In genomic region chr15:42732095-42732827, GRCh38 we compare ENCODE assay signal across 24 cellular contexts. TPM values are rescaled to one million over a fixed set of nuclear protein-coding genes. Genes with fewer than 3 reads are reported as not detected.
DNase-seq lines count a peak whose midpoint lies in the region; ATAC-seq and TF ChIP-seq lines count a peak whose summit lies in the region.
"Had no signal": no experiment of that assay in that cellular context is flagged by ENCODE, and none has a peak within 500 bp of the region (broad histone marks: within the 10 kb centered on the region; RNA-seq: fewer than 3 reads in every experiment).

No MANE protein-coding gene starts in this region.

- H3K4me3 Mint-ChIP-seq in neural crest cell = peak overlapping the region; percentile 76
- H3K4me3 Mint-ChIP-seq in natural killer cell treated with Interleukin-12 subunit alpha and Interleukin-12 subunit beta and Interleukin-15 and Interleukin-18, amount 100 ng/mL, for 72 hours = no peak overlapping the region

- H3K27ac ChIP-seq in RWPE1 = peak overlapping the region; percentile 19
- H3K27ac ChIP-seq: C4-2B, GM23248, Peyer's patch, SK-N-MC had no signal

- ATAC-seq in left ventricle myocardium superior = no peak
- no peak for ATAC-seq in natural killer cell treated with Interleukin-12 subunit alpha and Interleukin-12 subunit beta and Interleukin-15 and Interleukin-18, amount 100 ng/mL, for 72 hours

- peaks cover 12% of the 10 kb centered on the region for H3K36me3 Mint-ChIP-seq in neural crest cell (ENCODE audit: low read depth)
- peaks cover 17% of the 10 kb centered on the region for H3K36me3 Mint-ChIP-seq in natural killer cell treated with Interleukin-12 subunit alpha and Interleukin-12 subunit beta and Interleukin-15 and Interleukin-18, amount 100 ng/mL, for 72 hours

- CTCF ChIA-PET in RWPE1 (lab: Yijun Ruan, JAX) = interaction anchor here (0.7 kb wide), 1 partner anchor 8 kb away, joined by 3 read pairs; no protein-coding TSS in a partner anchor

- DNase-seq in cardiac septum (ENCODE audit: low spot score) (peak; percentile 46), left ventricle myocardium superior (no peak), RWPE1 (ENCODE audit: low spot score) (no peak), neural crest cell (ENCODE audit: low read depth, low spot score) (no peak), NCI-H187 treated with DMSO at 0.1 percent for 48 hours (lab: John Stamatoyannopoulos, UW) (no peak), T-helper 2 cell (no peak)
- no peak for DNase-seq in natural killer cell treated with Interleukin-12 subunit alpha and Interleukin-12 subunit beta and Interleukin-15 and Interleukin-18, amount 100 ng/mL, for 72 hours (ENCODE audit: low spot score)
- DNase-seq: ACHN; DMS 273 treated with DMSO at 0.1 percent for 48 hours; DND-41; GM23248; IMR-90; Karpas-422; MG63; NCI-H1092; NCI-H146; NCI-H2081 treated with DMSO at 0.1 percent for 48 hours; NCI-H446 treated with DMSO at 0.1 percent for 48 hours; NCI-H69; NK-92 treated with Interleukin-12 subunit alpha and Interleukin-12 subunit beta, amount 100 ng/mL, for 24 hours; Peyer's patch; Right ventricle myocardium superior had no signal

- TF ChIP-seq CTCF in RWPE1 (conservative IDR thresholded peaks at IDR 0.05; ENCODE audit: low read depth) (no peak), neural crest cell (conservative IDR thresholded peaks at IDR 0.05) (no peak)

- H3K9me3 Mint-ChIP-seq in neural crest cell = no peaks in the 10 kb centered on the region
- H3K9me3 Mint-ChIP-seq in natural killer cell treated with Interleukin-12 subunit alpha and Interleukin-12 subunit beta and Interleukin-15 and Interleukin-18, amount 100 ng/mL, for 72 hours = no peaks in the 10 kb centered on the region

- POLR2A ChIA-PET in RWPE1 (lab: Yijun Ruan, JAX; ENCODE audit: low non-redundant PET) = no interaction called here

- H3K27me3 Mint-ChIP-seq in neural crest cell (ENCODE audit: low read depth) = no peaks in the 10 kb centered on the region
- H3K27me3 Mint-ChIP-seq in natural killer cell treated with Interleukin-12 subunit alpha and Interleukin-12 subunit beta and Interleukin-15 and Interleukin-18, amount 100 ng/mL, for 72 hours = no peaks in the 10 kb centered on the region

- H3K4me1 Mint-ChIP-seq in neural crest cell = peaks cover 24% of the 10 kb centered on the region
- peaks cover 9 to 13% of the 10 kb centered on the region in 2 donors for H3K4me1 Mint-ChIP-seq in natural killer cell treated with Interleukin-12 subunit alpha and Interleukin-12 subunit beta and Interleukin-15 and Interleukin-18, amount 100 ng/mL, for 72 hours (ENCODE audit: low read depth in 2 of 2)

- no peak overlapping the region for H3K27ac Mint-ChIP-seq in neural crest cell (ENCODE audit: unreplicated experiment)
- H3K27ac Mint-ChIP-seq in natural killer cell treated with Interleukin-12 subunit alpha and Interleukin-12 subunit beta and Interleukin-15 and Interleukin-18, amount 100 ng/mL, for 72 hours = no peak overlapping the region

- intact Hi-C loops in cardiac septum (cut with DNase I) (no loop called here), left ventricle myocardium superior (cut with micrococcal nuclease) (no loop called here)

RNA-seq across cellular contexts. Expression of gene CDAN1, which starts 4.7 kb away (rescaled TPM):
- 6.5 TPM for total RNA-seq in cardiac septum
- 4.8 TPM for total RNA-seq in left ventricle myocardium superior
- 32.7 and 41.0 TPM in 2 replicates for total RNA-seq in neural crest cell
- total RNA-seq in natural killer cell treated with Interleukin-12 subunit alpha and Interleukin-12 subunit beta and Interleukin-15 and Interleukin-18, amount 100 ng/mL, for 72 hours = 10 to 100 TPM; 14.9 to 30.5 TPM
